20 cellular contexts compared by ENCODE assay signal in the genomic region with DNA sequence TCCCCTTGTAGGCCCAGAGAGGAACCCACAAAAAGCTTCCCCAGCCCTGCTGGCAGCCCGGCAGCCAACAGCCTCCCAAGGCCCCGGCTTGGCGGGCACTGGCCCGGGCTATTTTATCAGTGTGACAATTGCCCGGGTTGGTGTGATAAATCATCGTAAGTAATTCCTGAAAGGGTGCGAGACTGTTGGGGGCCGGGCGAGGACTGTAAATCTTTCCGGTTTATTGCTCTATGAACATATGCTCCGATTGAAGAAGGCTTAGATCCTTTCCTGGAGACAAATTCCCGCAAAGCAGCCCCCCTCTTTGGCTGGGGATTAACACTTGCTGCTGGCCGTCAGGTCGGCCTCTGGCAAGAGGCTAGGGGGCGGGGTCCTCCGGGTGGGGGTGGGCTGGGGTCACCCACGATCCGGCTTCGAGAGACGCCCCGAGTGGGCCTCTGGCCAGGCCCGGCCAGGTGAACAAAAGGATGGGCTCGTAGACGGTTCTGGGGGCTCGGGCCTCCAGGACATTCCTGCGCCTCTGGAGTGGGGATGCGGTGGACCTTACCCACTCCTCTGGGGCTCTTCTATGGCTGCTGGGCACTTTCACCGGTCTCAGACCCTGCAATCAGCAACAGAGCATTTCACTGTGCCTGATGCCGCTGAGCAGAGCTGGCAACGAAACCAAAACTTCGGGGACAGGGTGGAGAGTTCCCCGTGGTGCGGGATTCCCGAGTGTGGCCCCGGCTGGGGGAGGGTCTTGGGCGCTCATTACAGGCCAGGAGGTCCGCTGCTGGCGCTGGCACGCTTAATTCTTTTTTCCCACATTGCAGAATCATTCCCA. TPM values are rescaled to one million over a fixed set of nuclear protein-coding genes. Genes with fewer than 3 reads are reported as not detected.
DNase-seq lines count a peak whose midpoint lies in the region; ATAC-seq, FAIRE-seq and TF ChIP-seq lines count a peak whose summit lies in the region.
"Had no signal": no experiment of that assay in that cellular context is flagged by ENCODE, and none has a peak within 500 bp of the region (broad histone marks: within the 10 kb centered on the region; RNA-seq: fewer than 3 reads in every experiment).

No MANE protein-coding gene starts in this region.

- H3K27ac Mint-ChIP-seq in neural progenitor cell = no peak overlapping the region
- H3K27ac Mint-ChIP-seq: activated naive CD4-positive, alpha-beta T cell treated with anti-CD3 and anti-CD28 coated beads, Interleukin-2, amount 50 U/mL, for 72 hours; CD4-positive, alpha-beta T cell; mesothelial cell of epicardium had no signal

- no peak for ATAC-seq in GM19035 (IDR thresholded peaks at IDR 0.05; ENCODE audit: unreplicated experiment)
- ATAC-seq: activated naive CD4-positive, alpha-beta T cell treated with anti-CD3 and anti-CD28 coated beads, Interleukin-2, amount 50 U/mL, for 72 hours; HCT116; stimulated activated naive CD8-positive, alpha-beta T cell treated with anti-CD3 and anti-CD28 coated beads, Interleukin-15, Interleukin-2, amounts not matched to agents 100 U/mL and 50 U/mL, for 24 hours had no signal

- no peak for TF ChIP-seq POLR2A in thyroid gland (IDR thresholded peaks at IDR 0.05)

- no peak for FAIRE-seq in D721Med (lab: Jason Lieb, UNC)

- no peak for TF ChIP-seq CTCF in D721Med (IDR thresholded peaks at IDR 0.05; ENCODE audit: insufficient read depth, missing control alignments)
- TF ChIP-seq CTCF in coronary artery (IDR thresholded peaks at IDR 0.05) = no peak
- no peak for TF ChIP-seq CTCF in neural progenitor cell (IDR thresholded peaks at IDR 0.05)
- no peak for TF ChIP-seq CTCF in thyroid gland (IDR thresholded peaks at IDR 0.05)

- no peaks in the 10 kb centered on the region for H3K4me1 ChIP-seq in neural progenitor cell
- H3K4me1 ChIP-seq in thyroid gland = peaks cover 7 to 31% of the 10 kb centered on the region in 2 donors
- H3K4me1 ChIP-seq: parathyroid adenoma had no signal

- peaks cover 98% of the 10 kb centered on the region for H4K20me1 ChIP-seq in neural progenitor cell (ENCODE audit: low read depth)

- H3K4me3 ChIP-seq in coronary artery = peak overlapping the region; percentile 54
- no peak overlapping the region for H3K4me3 ChIP-seq in neural progenitor cell
- H3K4me3 ChIP-seq in thyroid gland (replicated peaks in 1 of 3) = no peak overlapping the region

- H3K27me3 Mint-ChIP-seq in neural progenitor cell (ENCODE audit: insufficient read depth, low read depth) = peaks cover 91% of the 10 kb centered on the region

- H3K9me3 ChIP-seq in neural progenitor cell (ENCODE audit: low read depth) (no peaks in the 10 kb centered on the region), thyroid gland (no peaks in the 10 kb centered on the region)

- H3K9me3 Mint-ChIP-seq in neural progenitor cell = peaks cover 9% of the 10 kb centered on the region
- H3K9me3 Mint-ChIP-seq: CD4-positive, alpha-beta T cell; central memory CD8-positive, alpha-beta T cell; mesothelial cell of epicardium had no signal

- peaks cover 100% of the 10 kb centered on the region for H3K27me3 ChIP-seq in neural progenitor cell
- peaks cover 71% of the 10 kb centered on the region for H3K27me3 ChIP-seq in thyroid gland

- no peak overlapping the region for H3K4me2 ChIP-seq in neural progenitor cell

- no peaks in the 10 kb centered on the region for H3K79me2 ChIP-seq in neural progenitor cell (ENCODE audit: low read depth)
- H3K79me2 ChIP-seq: parathyroid adenoma had no signal

- H3K36me3 Mint-ChIP-seq in neural progenitor cell = no peaks in the 10 kb centered on the region
- H3K36me3 Mint-ChIP-seq: mesothelial cell of epicardium had no signal

- H3F3A ChIP-seq in neural progenitor cell (ENCODE audit: low read depth) = no peaks in the 10 kb centered on the region

- H3K4me3 Mint-ChIP-seq in neural progenitor cell = no peak overlapping the region
- H3K4me3 Mint-ChIP-seq: central memory CD8-positive, alpha-beta T cell had no signal

- DNase-seq in D721Med (ENCODE audit: insufficient read length, low spot score) = peak; percentile 47
- peak; percentile 33 for DNase-seq in NCI-H1694 (lab: John Stamatoyannopoulos, UW)
- no peak for DNase-seq in coronary artery (ENCODE audit: low spot score)
- peak; percentile 40 for DNase-seq in neural progenitor cell (ENCODE audit: low spot score)
- DNase-seq in thyroid gland = no peak
- no peak for DNase-seq in EL
- no peak for DNase-seq in ACHN
- DNase-seq: activated CD4-positive, CD25-positive, alpha-beta regulatory T cell; CD4-positive, alpha-beta T cell; Kasumi-1; NCI-H1417 treated with DMSO at 0.1 percent for 48 hours; stimulated activated naive CD8-positive, alpha-beta T cell treated with anti-CD3 and anti-CD28 coated beads, Interleukin-15, Interleukin-2, amounts not matched to agents 100 U/mL and 50 U/mL, for 24 hours; T-helper 1 cell had no signal

- H3K36me3 ChIP-seq in neural progenitor cell (no peaks in the 10 kb centered on the region), thyroid gland (no peaks in the 10 kb centered on the region)

- peaks cover 9% of the 10 kb centered on the region for H3K4me1 Mint-ChIP-seq in neural progenitor cell

- H3K9ac ChIP-seq in neural progenitor cell = no peak overlapping the region
- H3K9ac ChIP-seq: parathyroid adenoma had no signal

- intact Hi-C loops in thyroid gland (cut with DNase I) = no loop called here

- in situ Hi-C loops in ACHN (cut with HindIII; ENCODE audit: low pct_ligation_motif_present, low pct_unique_long_range_greater_than_20kb, low sequenced_read_pairs) = no loop called here

- 12 to 19% methylated on average over 25 to 33 of the region's 39 CpGs for WGBS in thyroid gland, 2 donors

- H3K27ac ChIP-seq in coronary artery (no peak overlapping the region), neural progenitor cell (no peak overlapping the region), thyroid gland (no peak overlapping the region)
- H3K27ac ChIP-seq: HL-60, parathyroid adenoma had no signal

- H2AFZ ChIP-seq in neural progenitor cell (replicated peaks) = no peak overlapping the region
- H2AFZ ChIP-seq: parathyroid adenoma had no signal

RNA-seq across cellular contexts. Expression of a gene that starts 2.0 kb away (rescaled TPM):
- total RNA-seq in neural progenitor cell (ENCODE audit: low replicate concordance) (not detected in 2 replicates), thyroid gland (1 to 10 TPM in 3 of 4 donors, under 1 TPM in 1; 0.75 to 5.0 (median 3.1) TPM)
- total RNA-seq: activated naive CD4-positive, alpha-beta T cell treated with anti-CD3 and anti-CD28 coated beads, Interleukin-2, amount 50 U/mL, for 72 hours; CD4-positive, alpha-beta T cell had no signal

RNA-seq across cellular contexts. Expression of a gene that starts 7.7 kb away (rescaled TPM):
- total RNA-seq in neural progenitor cell (ENCODE audit: low replicate concordance) (not detected in 2 replicates), thyroid gland (1 to 10 TPM; 1.6 to 4.8 (median 3.3) TPM)
- total RNA-seq: activated naive CD4-positive, alpha-beta T cell treated with anti-CD3 and anti-CD28 coated beads, Interleukin-2, amount 50 U/mL, for 72 hours; CD4-positive, alpha-beta T cell had no signal

RNA-seq across cellular contexts. Expression of a gene that starts 29.4 kb away (rescaled TPM):
- total RNA-seq in neural progenitor cell (ENCODE audit: low replicate concordance) = not detected in 2 replicates
- total RNA-seq in thyroid gland = under 1 TPM in 2 of 4 donors, not detected in 2; 0.11 to 0.40 TPM
- total RNA-seq: activated naive CD4-positive, alpha-beta T cell treated with anti-CD3 and anti-CD28 coated beads, Interleukin-2, amount 50 U/mL, for 72 hours; CD4-positive, alpha-beta T cell; mesothelial cell of epicardium had no signal

RNA-seq across cellular contexts. Expression of a gene that starts 29.6 kb away (rescaled TPM):
- total RNA-seq in neural progenitor cell (ENCODE audit: low replicate concordance) (not detected in 2 replicates), thyroid gland (10 to 100 TPM in 2 of 4 donors, 1 to 10 TPM in 2; 4.1 to 24.9 (median 9.9) TPM)
- total RNA-seq: activated naive CD4-positive, alpha-beta T cell treated with anti-CD3 and anti-CD28 coated beads, Interleukin-2, amount 50 U/mL, for 72 hours; CD4-positive, alpha-beta T cell had no signal

RNA-seq across cellular contexts. Expression of a gene that starts 36.5 kb away (rescaled TPM):
- total RNA-seq in neural progenitor cell (ENCODE audit: low replicate concordance) = not detected in 2 replicates
- total RNA-seq in thyroid gland = 1 to 10 TPM in 3 of 4 donors, under 1 TPM in 1; 0.83 to 3.9 (median 2.3) TPM
- total RNA-seq: activated naive CD4-positive, alpha-beta T cell treated with anti-CD3 and anti-CD28 coated beads, Interleukin-2, amount 50 U/mL, for 72 hours; CD4-positive, alpha-beta T cell had no signal

Comparison
In these comparisons a context has a peak if more than half of its experiments do, and no peak if none do; other contexts are left out.
1. DNase-seq: peak in D721Med (single experiment), NCI-H1694 (single experiment) and neural progenitor cell (single experiment); none in coronary artery (single experiment), thyroid gland (0 of 2), EL (single experiment) and ACHN (single experiment).